ENCODE assay signal across 8 cellular contexts in the genomic region with DNA sequence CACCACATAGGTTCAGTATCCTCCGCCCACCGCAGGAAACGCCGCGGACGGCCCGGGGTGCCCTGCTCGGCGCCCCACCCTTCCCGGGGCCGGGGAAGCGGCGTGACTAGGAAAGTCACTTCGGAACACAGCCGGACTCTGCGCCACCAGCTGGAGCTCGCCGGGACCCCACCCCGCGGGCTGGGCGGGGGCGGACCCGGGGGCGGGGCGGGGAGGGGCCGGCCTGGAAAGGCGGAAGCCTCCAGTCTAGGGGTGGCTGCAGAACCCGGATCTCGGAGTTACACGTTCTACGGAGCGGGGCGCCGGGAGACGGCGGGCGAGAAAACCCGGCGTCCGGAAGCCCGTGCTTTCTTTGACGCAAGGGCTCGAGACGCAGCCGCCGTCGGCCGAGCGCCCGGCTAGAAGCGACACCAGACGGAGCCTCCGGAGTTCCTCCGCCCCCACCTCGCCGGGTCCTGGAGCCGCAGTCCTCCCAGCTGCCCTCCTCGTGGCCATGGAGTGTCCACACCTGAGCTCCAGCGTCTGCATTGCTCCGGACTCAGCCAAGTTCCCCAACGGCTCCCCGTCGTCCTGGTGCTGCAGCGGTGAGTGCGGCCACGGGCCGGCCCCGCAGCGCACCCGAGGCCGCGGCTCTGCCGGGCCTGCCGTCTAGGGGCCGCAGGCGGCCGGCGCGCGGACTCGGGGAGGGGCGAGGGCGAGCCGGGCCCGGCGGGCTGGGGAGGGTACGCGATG. TPM values are rescaled to one million over a fixed set of nuclear protein-coding genes. Genes with fewer than 3 reads are reported as not detected.
DNase-seq lines count a peak whose midpoint lies in the region; ATAC-seq, FAIRE-seq and TF ChIP-seq lines count a peak whose summit lies in the region.

A gene with protein sequence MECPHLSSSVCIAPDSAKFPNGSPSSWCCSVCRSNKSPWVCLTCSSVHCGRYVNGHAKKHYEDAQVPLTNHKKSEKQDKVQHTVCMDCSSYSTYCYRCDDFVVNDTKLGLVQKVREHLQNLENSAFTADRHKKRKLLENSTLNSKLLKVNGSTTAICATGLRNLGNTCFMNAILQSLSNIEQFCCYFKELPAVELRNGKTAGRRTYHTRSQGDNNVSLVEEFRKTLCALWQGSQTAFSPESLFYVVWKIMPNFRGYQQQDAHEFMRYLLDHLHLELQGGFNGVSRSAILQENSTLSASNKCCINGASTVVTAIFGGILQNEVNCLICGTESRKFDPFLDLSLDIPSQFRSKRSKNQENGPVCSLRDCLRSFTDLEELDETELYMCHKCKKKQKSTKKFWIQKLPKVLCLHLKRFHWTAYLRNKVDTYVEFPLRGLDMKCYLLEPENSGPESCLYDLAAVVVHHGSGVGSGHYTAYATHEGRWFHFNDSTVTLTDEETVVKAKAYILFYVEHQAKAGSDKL (plus strand): TSS at position 347 of the 732 bp plus-strand sequence. CDS start 147 bp downstream, at position 494.

- H3K56ac ChIP-seq in H1 (replicated peaks; ENCODE audit: insufficient read length, low read depth, low read length), result no peak within 1 kb of the TSS

- POLR2A ChIA-PET in H1 (lab: Charles Lee; ENCODE audit: partially characterized antibody), result interaction anchor here (0.7 to 2.1 kb wide), 6 partner anchors 15 to 96 kb away, joined by 3 to 11 read pairs (median 4); a partner anchor contains a TSS

- DNase-seq in COR-L47 (lab: John Stamatoyannopoulos, UW) (peak; percentile 95), HUDEP-2 (lab: John Stamatoyannopoulos, UW; ENCODE audit: unreplicated experiment in 76 of 76) (peak in 75 of 76 experiments; percentile 34 to 96 (median 89)), NT2/D1 (ENCODE audit: low read depth, low spot score) (peak; percentile 95), H1 (ENCODE audit: low read depth in 1 of 2, low spot score in 2 of 2) (peak; percentile 72 to 98), mesenteric fat pad (ENCODE audit: low spot score) (peak; percentile 98)
- DNase-seq in activated CD8-positive, alpha-beta memory T cell treated with anti-CD3 and anti-CD28 coated beads, Interleukin-2, amount 10 ng/mL, durations not matched to agents 7 days and 5 days, result peak; percentile 95
- DNase-seq in stimulated activated CD8-positive, alpha-beta memory T cell treated with anti-CD3 and anti-CD28 coated beads, Interleukin-15, amount 100 ng/mL, for 1 hour (ENCODE audit: low read depth), result peak; percentile 87

- H3K79me2 ChIP-seq in H1 (ENCODE audit: control insufficient read depth in 1 of 2, insufficient read depth in 2 of 2, low read length in 2 of 2), result peaks cover 0 to 36% of the 10 kb centered on the region in 2 experiments; a peak in 2 of 4 replicates

- H2BK120ac ChIP-seq in H1 (replicated peaks; ENCODE audit: low read depth, low read length), result no peak within 1 kb of the TSS

- no peak within 1 kb of the TSS for H2AK5ac ChIP-seq in H1 (ENCODE audit: low read depth, low read length)

- H2BK12ac ChIP-seq in H1 (ENCODE audit: low read depth, low read length), result no peak within 1 kb of the TSS; the same call in 1 of the 2 replicates

- peak within 1 kb of the TSS; percentile 90 for H3K4me3 Mint-ChIP-seq in activated CD8-positive, alpha-beta memory T cell treated with anti-CD3 and anti-CD28 coated beads, Interleukin-2, amount 10 ng/mL, durations not matched to agents 7 days and 5 days

- TF ChIP-seq POLR2A in H1 (IDR thresholded peaks at IDR 0.05; ENCODE audit: control extremely low read depth in 1 of 2, low read depth in 2 of 2, low read length in 2 of 2), result peak; percentile 64 to 74

- peak within 1 kb of the TSS; percentile 94 for H4K8ac ChIP-seq in H1 (ENCODE audit: extremely low read depth, insufficient read depth, low read length)

- H2BK5ac ChIP-seq in H1 (ENCODE audit: low read depth, low read length), result no peak within 1 kb of the TSS

- H3K27me3 ChIP-seq in NT2/D1 (ENCODE audit: insufficient read depth, insufficient read length) (peaks cover 51% of the 10 kb centered on the region), H1 (replicated peaks in 1 of 4; ENCODE audit: control insufficient read depth in 3 of 4, extremely low read depth in 1 of 4, insufficient read depth in 3 of 4, low read length in 3 of 4) (peaks cover 26 to 77% (median 62%) of the 10 kb centered on the region in 4 experiments)

- CTCF ChIA-PET in activated CD8-positive, alpha-beta memory T cell treated with anti-CD3 and anti-CD28 coated beads, Interleukin-2, amount 10 ng/mL, durations not matched to agents 7 days and 5 days (lab: Charles Lee), result interaction anchor here (0.6 to 8.6 kb wide), 15 partner anchors 9 to 589 kb away, joined by 3 to 88 read pairs (median 6); a partner anchor contains a TSS
- CTCF ChIA-PET in H1 (lab: Charles Lee; ENCODE audit: partially characterized antibody), result interaction anchor here (1.4 to 4.1 kb wide), 11 partner anchors 8 to 95 kb away, joined by 3 to 20 read pairs (median 8); no protein-coding TSS in a partner anchor

- peak within 1 kb of the TSS; percentile 95 for H3K9ac ChIP-seq in NT2/D1 (ENCODE audit: insufficient read length, low read depth)
- peak within 1 kb of the TSS; percentile 25 to 73 (median 60); a peak in 6 of 7 replicates for H3K9ac ChIP-seq in H1 (replicated peaks in 1 of 4; ENCODE audit: extremely low read depth in 1 of 4, low read depth in 3 of 4, low read length in 3 of 4)

- peaks cover 73% of the 10 kb centered on the region for H3K4me1 Mint-ChIP-seq in activated CD8-positive, alpha-beta memory T cell treated with anti-CD3 and anti-CD28 coated beads, Interleukin-2, amount 10 ng/mL, durations not matched to agents 7 days and 5 days

- peaks cover 4% of the 10 kb centered on the region for H3K36me3 Mint-ChIP-seq in activated CD8-positive, alpha-beta memory T cell treated with anti-CD3 and anti-CD28 coated beads, Interleukin-2, amount 10 ng/mL, durations not matched to agents 7 days and 5 days

- no peak within 1 kb of the TSS for H3K23ac ChIP-seq in H1 (ENCODE audit: insufficient read length)

- H3K23me2 ChIP-seq in H1 (ENCODE audit: low read depth, low read length), result peaks cover 14% of the 10 kb centered on the region

- H2BK20ac ChIP-seq in H1 (ENCODE audit: low read length), result no peak within 1 kb of the TSS

- peaks cover 3% of the 10 kb centered on the region for H3K4me1 ChIP-seq in NT2/D1 (ENCODE audit: insufficient read depth, insufficient read length)
- H3K4me1 ChIP-seq in H1 (replicated peaks in 1 of 4; ENCODE audit: control insufficient read depth in 3 of 4, insufficient read depth in 4 of 4, low read length in 3 of 4), result peaks cover 7 to 16% (median 12%) of the 10 kb centered on the region in 4 experiments

- H3K79me1 ChIP-seq in H1 (ENCODE audit: low read depth, low read length), result no peaks in the 10 kb centered on the region

- TF ChIP-seq RAD21 in H1 (IDR thresholded peaks at IDR 0.05 in 1 of 2, conservative IDR thresholded peaks at IDR 0.05 in 1 of 2; ENCODE audit: low read depth in 2 of 2, low read length in 2 of 2), result peak in 1 of 2 experiments; percentile 20; a peak in 2 of 4 replicates

- peak within 1 kb of the TSS; percentile 61 for H4K5ac ChIP-seq in H1 (ENCODE audit: insufficient read length, low read depth, low read length)

- H3K9me3 Mint-ChIP-seq in activated CD8-positive, alpha-beta memory T cell treated with anti-CD3 and anti-CD28 coated beads, Interleukin-2, amount 10 ng/mL, durations not matched to agents 7 days and 5 days (ENCODE audit: low read depth), result no peaks in the 10 kb centered on the region

- H4K91ac ChIP-seq in H1 (replicated peaks; ENCODE audit: insufficient read length, low read length), result peak within 1 kb of the TSS; percentile 71

- H2AFZ ChIP-seq in H1 (ENCODE audit: low read length), result no peak within 1 kb of the TSS

- peak within 1 kb of the TSS; percentile 84 to 97 for H3K4me2 ChIP-seq in H1 (ENCODE audit: insufficient read depth in 1 of 2, low read depth in 2 of 2, low read length in 2 of 2)

- H3K4me3 ChIP-seq in NT2/D1 (ENCODE audit: insufficient read length, low read depth), result peak within 1 kb of the TSS; percentile 95
- peak within 1 kb of the TSS; percentile 53 to 74 (median 62) for H3K4me3 ChIP-seq in H1 (ENCODE audit: extremely low read depth in 1 of 4, insufficient read depth in 2 of 4, low read depth in 3 of 4, low read length in 4 of 4)

- H3K9me3 ChIP-seq in NT2/D1 (ENCODE audit: insufficient read depth, low read length), result no peaks in the 10 kb centered on the region
- H3K9me3 ChIP-seq in H1 (ENCODE audit: insufficient read depth in 2 of 2, low read depth in 1 of 2, low read length in 1 of 2), result no peaks in the 10 kb centered on the region

- H2BK15ac ChIP-seq in H1 (ENCODE audit: low read length), result no peak within 1 kb of the TSS

- H3K27ac ChIP-seq in H1 (ENCODE audit: low read depth, low read length), result peak within 1 kb of the TSS; percentile 35; the same call in 1 of the 2 replicates

- ATAC-seq in GM21367 (IDR thresholded peaks at IDR 0.05; ENCODE audit: unreplicated experiment), result peak; percentile 43
- ATAC-seq in activated CD8-positive, alpha-beta memory T cell treated with anti-CD3 and anti-CD28 coated beads, Interleukin-2, amount 10 ng/mL, durations not matched to agents 7 days and 5 days, result peak; percentile 65

- no peak for TF ChIP-seq CTCF in H1 (IDR thresholded peaks at IDR 0.05; ENCODE audit: control extremely low read depth in 1 of 3, insufficient read depth in 1 of 3, low read depth in 1 of 3, low read length in 3 of 3)

- H3K18ac ChIP-seq in H1 (ENCODE audit: extremely low read depth, low read length), result peak within 1 kb of the TSS; percentile 72; the same call in 1 of the 2 replicates

- 3% methylated on average over 38 of the region's 88 CpGs; no CpG with 5 or more reads in 1 of the 2 experiments for WGBS in H1 (ENCODE audit: extremely low coverage in 1 of 2, insufficient coverage in 1 of 2, insufficient read length in 1 of 2, insufficient replicate concordance in 2 of 2, low coverage in 1 of 2, low lambda C conversion rate in 2 of 2, missing lambda C conversion rate in 1 of 2), 2 experiments

- no peak within 1 kb of the TSS for H3K4ac ChIP-seq in H1 (replicated peaks; ENCODE audit: insufficient read length, low read depth, low read length)

- H4K20me1 ChIP-seq in H1 (replicated peaks in 1 of 2; ENCODE audit: control insufficient read depth in 1 of 2, insufficient read depth in 2 of 2, low read length in 2 of 2), result peaks cover 2 to 13% of the 10 kb centered on the region in 2 experiments

- peak in 1 of 2 experiments; percentile 88; a peak in 2 of 3 replicates for TF ChIP-seq EP300 in H1 (IDR thresholded peaks at IDR 0.05; ENCODE audit: borderline replicate concordance in 1 of 2, low read depth in 2 of 2, low read length in 2 of 2)

- no peak within 1 kb of the TSS for H3K14ac ChIP-seq in H1 (ENCODE audit: insufficient read length)

- no peak for FAIRE-seq in H1 (lab: Jason Lieb, UNC)

- no peaks in the 10 kb centered on the region for H3K27me3 Mint-ChIP-seq in activated CD8-positive, alpha-beta memory T cell treated with anti-CD3 and anti-CD28 coated beads, Interleukin-2, amount 10 ng/mL, durations not matched to agents 7 days and 5 days

- H3K36me3 ChIP-seq in NT2/D1 (ENCODE audit: insufficient read depth, insufficient read length, low read length) (peaks cover 3% of the 10 kb centered on the region), H1 (ENCODE audit: control insufficient read depth in 2 of 4, insufficient read depth in 4 of 4, low read length in 3 of 4) (no peaks in the 10 kb centered on the region)

- H3K27ac Mint-ChIP-seq in activated CD8-positive, alpha-beta memory T cell treated with anti-CD3 and anti-CD28 coated beads, Interleukin-2, amount 10 ng/mL, durations not matched to agents 7 days and 5 days, result peak within 1 kb of the TSS; percentile 93

RNA-seq across cellular contexts. Expression of the gene that starts here (rescaled TPM):
- total RNA-seq in activated CD8-positive, alpha-beta memory T cell treated with anti-CD3 and anti-CD28 coated beads, Interleukin-2, amount 10 ng/mL, durations not matched to agents 7 days and 5 days, result 10 to 100 TPM; 50.5 to 67.1 TPM
- total RNA-seq in H1 (2021; fragmentation: NEBNext Ultra II Directional; extraction: Animal tissue kit (Norgen Biotek cat#: 25700)), result 10.8 and 15.5 TPM in 2 replicates
- 10.0 and 16.2 TPM in 2 replicates for polyA plus RNA-seq in H1 (2011; rRNA removed)
- 6.9 TPM for polyA plus RNA-seq in H1 (2011; cell fraction: cytosol; rRNA removed)
- polyA plus RNA-seq in H1 (2011; cell fraction: nucleus; rRNA removed), result 16.9 TPM
- 17.5 to 23.1 TPM (median 18.6 TPM) in 4 replicates for polyA plus RNA-seq in H1 (2012, experiment 1 of 2)
- 4.9 TPM for polyA plus RNA-seq in H1 (2012, experiment 2 of 2)
- polyA plus RNA-seq in H1 (2013, experiment 1 of 2), result 7.8 TPM
- 6.8 TPM for polyA plus RNA-seq in H1 (2013, experiment 2 of 2)
- 12.4 and 29.6 TPM in 2 replicates for polyA minus RNA-seq in H1 (2011; rRNA and poly(A)+ RNA removed)
- polyA minus RNA-seq in H1 (2011; cell fraction: cytosol; rRNA and poly(A)+ RNA removed), result 15.0 TPM
- polyA minus RNA-seq in H1 (2011; cell fraction: nucleus; rRNA and poly(A)+ RNA removed), result 33.1 TPM
- 54.7 TPM for total RNA-seq in mesenteric fat pad

Comparison
In these comparisons a context has a peak if more than half of its experiments do, and no peak if none do; other contexts are left out.
1. Peak in every context shown above with its lines: DNase-seq, ATAC-seq, H3K4me3 ChIP-seq and H3K27ac ChIP-seq.